ENCODE assay signal across 1 cellular context in genomic region chr1:217919683-217920502, GRCh38.
TF ChIP-seq lines count a peak whose summit lies in the region.

No MANE protein-coding gene starts in this region.

TF ChIP-seq in WTC11, 78 proteins besides CTCF, POLR2A, EP300 and RAD21:
- TF ChIP-seq ARID4B (CRISPR knock-in tag; IDR thresholded peaks at IDR 0.05; ENCODE audit: borderline replicate concordance) (no peak), USF2 (CRISPR knock-in tag; IDR thresholded peaks at IDR 0.05) (no peak), SMAD4 (CRISPR knock-in tag; IDR thresholded peaks at IDR 0.05) (no peak), ERG (CRISPR knock-in tag; IDR thresholded peaks at IDR 0.05) (no peak), NFE2L1 (CRISPR knock-in tag; IDR thresholded peaks at IDR 0.05) (no peak), ZNF512 (CRISPR knock-in tag; IDR thresholded peaks at IDR 0.05; ENCODE audit: borderline replicate concordance) (no peak), GABPB1 (CRISPR knock-in tag; IDR thresholded peaks at IDR 0.05) (no peak), FOXK1 (CRISPR knock-in tag; IDR thresholded peaks at IDR 0.05) (no peak), NR1H2 (CRISPR knock-in tag; IDR thresholded peaks at IDR 0.05) (no peak), TP53 (CRISPR knock-in tag; IDR thresholded peaks at IDR 0.05) (no peak), ZNF121 (CRISPR knock-in tag; IDR thresholded peaks at IDR 0.05) (no peak), ZNF138 (CRISPR knock-in tag; conservative IDR thresholded peaks at IDR 0.05) (no peak), FOXP1 (CRISPR knock-in tag; IDR thresholded peaks at IDR 0.05; ENCODE audit: borderline replicate concordance) (no peak), ZNF396 (CRISPR knock-in tag; IDR thresholded peaks at IDR 0.05; ENCODE audit: borderline replicate concordance) (no peak), ZNF416 (CRISPR knock-in tag; IDR thresholded peaks at IDR 0.05) (no peak), ZNF232 (CRISPR knock-in tag; IDR thresholded peaks at IDR 0.05) (no peak)
- TF ChIP-seq, protein P1, sequence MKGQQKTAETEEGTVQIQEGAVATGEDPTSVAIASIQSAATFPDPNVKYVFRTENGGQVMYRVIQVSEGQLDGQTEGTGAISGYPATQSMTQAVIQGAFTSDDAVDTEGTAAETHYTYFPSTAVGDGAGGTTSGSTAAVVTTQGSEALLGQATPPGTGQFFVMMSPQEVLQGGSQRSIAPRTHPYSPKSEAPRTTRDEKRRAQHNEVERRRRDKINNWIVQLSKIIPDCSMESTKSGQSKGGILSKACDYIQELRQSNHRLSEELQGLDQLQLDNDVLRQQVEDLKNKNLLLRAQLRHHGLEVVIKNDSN (CRISPR knock-in tag; IDR thresholded peaks at IDR 0.05) = no peak
- TF ChIP-seq, protein P2, sequence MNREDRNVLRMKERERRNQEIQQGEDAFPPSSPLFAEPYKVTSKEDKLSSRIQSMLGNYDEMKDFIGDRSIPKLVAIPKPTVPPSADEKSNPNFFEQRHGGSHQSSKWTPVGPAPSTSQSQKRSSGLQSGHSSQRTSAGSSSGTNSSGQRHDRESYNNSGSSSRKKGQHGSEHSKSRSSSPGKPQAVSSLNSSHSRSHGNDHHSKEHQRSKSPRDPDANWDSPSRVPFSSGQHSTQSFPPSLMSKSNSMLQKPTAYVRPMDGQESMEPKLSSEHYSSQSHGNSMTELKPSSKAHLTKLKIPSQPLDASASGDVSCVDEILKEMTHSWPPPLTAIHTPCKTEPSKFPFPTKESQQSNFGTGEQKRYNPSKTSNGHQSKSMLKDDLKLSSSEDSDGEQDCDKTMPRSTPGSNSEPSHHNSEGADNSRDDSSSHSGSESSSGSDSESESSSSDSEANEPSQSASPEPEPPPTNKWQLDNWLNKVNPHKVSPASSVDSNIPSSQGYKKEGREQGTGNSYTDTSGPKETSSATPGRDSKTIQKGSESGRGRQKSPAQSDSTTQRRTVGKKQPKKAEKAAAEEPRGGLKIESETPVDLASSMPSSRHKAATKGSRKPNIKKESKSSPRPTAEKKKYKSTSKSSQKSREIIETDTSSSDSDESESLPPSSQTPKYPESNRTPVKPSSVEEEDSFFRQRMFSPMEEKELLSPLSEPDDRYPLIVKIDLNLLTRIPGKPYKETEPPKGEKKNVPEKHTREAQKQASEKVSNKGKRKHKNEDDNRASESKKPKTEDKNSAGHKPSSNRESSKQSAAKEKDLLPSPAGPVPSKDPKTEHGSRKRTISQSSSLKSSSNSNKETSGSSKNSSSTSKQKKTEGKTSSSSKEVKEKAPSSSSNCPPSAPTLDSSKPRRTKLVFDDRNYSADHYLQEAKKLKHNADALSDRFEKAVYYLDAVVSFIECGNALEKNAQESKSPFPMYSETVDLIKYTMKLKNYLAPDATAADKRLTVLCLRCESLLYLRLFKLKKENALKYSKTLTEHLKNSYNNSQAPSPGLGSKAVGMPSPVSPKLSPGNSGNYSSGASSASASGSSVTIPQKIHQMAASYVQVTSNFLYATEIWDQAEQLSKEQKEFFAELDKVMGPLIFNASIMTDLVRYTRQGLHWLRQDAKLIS (CRISPR knock-in tag; IDR thresholded peaks at IDR 0.05; ENCODE audit: borderline replicate concordance) = no peak
